2 cellular contexts compared by ENCODE assay signal in the genomic region with DNA sequence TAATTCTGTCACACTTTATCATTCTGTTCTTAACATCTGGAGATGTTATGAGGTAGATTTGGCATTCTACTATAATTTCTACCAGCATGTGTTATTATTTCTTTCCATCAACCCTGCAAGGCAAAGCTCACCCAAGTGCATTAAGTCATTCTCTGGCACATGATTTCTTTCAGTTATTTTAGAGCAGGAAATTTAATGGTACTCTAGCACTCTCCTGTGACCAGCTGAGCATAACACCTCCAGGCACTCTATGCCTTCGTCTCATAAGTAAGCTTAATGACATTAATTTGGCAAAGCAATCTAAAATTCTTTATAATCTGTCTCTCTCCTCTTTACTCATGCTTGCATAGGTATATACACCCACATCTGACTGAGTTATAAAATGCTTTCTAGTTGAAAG.
TF ChIP-seq lines count a peak whose summit lies in the region.

No MANE protein-coding gene starts in this region.

TF ChIP-seq in SK-N-SH, 30 proteins besides CTCF, POLR2A, EP300 and RAD21 (continued from another document):
- TF ChIP-seq GATA2 (CRISPR knock-in tag; IDR thresholded peaks at IDR 0.05) (no peak), ELF1 (IDR thresholded peaks at IDR 0.05) (no peak)

TF ChIP-seq in SK-N-SH treated with all-trans-retinoic acid at 6 μM for 48 hours, 23 proteins besides CTCF, POLR2A, EP300 and RAD21 (continued from another document):
- TF ChIP-seq, protein P1, sequence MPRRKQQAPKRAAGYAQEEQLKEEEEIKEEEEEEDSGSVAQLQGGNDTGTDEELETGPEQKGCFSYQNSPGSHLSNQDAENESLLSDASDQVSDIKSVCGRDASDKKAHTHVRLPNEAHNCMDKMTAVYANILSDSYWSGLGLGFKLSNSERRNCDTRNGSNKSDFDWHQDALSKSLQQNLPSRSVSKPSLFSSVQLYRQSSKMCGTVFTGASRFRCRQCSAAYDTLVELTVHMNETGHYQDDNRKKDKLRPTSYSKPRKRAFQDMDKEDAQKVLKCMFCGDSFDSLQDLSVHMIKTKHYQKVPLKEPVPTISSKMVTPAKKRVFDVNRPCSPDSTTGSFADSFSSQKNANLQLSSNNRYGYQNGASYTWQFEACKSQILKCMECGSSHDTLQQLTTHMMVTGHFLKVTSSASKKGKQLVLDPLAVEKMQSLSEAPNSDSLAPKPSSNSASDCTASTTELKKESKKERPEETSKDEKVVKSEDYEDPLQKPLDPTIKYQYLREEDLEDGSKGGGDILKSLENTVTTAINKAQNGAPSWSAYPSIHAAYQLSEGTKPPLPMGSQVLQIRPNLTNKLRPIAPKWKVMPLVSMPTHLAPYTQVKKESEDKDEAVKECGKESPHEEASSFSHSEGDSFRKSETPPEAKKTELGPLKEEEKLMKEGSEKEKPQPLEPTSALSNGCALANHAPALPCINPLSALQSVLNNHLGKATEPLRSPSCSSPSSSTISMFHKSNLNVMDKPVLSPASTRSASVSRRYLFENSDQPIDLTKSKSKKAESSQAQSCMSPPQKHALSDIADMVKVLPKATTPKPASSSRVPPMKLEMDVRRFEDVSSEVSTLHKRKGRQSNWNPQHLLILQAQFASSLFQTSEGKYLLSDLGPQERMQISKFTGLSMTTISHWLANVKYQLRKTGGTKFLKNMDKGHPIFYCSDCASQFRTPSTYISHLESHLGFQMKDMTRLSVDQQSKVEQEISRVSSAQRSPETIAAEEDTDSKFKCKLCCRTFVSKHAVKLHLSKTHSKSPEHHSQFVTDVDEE (CRISPR knock-in tag; IDR thresholded peaks at IDR 0.05), result no peak
- no peak for TF ChIP-seq GLIS3 (CRISPR knock-in tag; IDR thresholded peaks at IDR 0.05)
- no peak for TF ChIP-seq ZNF70 (CRISPR knock-in tag; IDR thresholded peaks at IDR 0.05)
- no peak for TF ChIP-seq TCF4 (CRISPR knock-in tag; IDR thresholded peaks at IDR 0.05; ENCODE audit: borderline replicate concordance)
- TF ChIP-seq ARNTL (CRISPR knock-in tag; IDR thresholded peaks at IDR 0.05; ENCODE audit: borderline replicate concordance, low read depth), result no peak
- TF ChIP-seq RARB (CRISPR knock-in tag; IDR thresholded peaks at IDR 0.05), result no peak
- TF ChIP-seq, protein P2, sequence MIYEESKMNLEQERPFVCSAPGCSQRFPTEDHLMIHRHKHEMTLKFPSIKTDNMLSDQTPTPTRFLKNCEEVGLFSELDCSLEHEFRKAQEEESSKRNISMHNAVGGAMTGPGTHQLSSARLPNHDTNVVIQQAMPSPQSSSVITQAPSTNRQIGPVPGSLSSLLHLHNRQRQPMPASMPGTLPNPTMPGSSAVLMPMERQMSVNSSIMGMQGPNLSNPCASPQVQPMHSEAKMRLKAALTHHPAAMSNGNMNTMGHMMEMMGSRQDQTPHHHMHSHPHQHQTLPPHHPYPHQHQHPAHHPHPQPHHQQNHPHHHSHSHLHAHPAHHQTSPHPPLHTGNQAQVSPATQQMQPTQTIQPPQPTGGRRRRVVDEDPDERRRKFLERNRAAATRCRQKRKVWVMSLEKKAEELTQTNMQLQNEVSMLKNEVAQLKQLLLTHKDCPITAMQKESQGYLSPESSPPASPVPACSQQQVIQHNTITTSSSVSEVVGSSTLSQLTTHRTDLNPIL (CRISPR knock-in tag; IDR thresholded peaks at IDR 0.05; ENCODE audit: low read depth), result no peak
- no peak for TF ChIP-seq BACH2 (CRISPR knock-in tag; IDR thresholded peaks at IDR 0.05; ENCODE audit: borderline replicate concordance)
- TF ChIP-seq ZNF565 (CRISPR knock-in tag; conservative IDR thresholded peaks at IDR 0.05; ENCODE audit: low read depth), result no peak
- TF ChIP-seq, protein P3, sequence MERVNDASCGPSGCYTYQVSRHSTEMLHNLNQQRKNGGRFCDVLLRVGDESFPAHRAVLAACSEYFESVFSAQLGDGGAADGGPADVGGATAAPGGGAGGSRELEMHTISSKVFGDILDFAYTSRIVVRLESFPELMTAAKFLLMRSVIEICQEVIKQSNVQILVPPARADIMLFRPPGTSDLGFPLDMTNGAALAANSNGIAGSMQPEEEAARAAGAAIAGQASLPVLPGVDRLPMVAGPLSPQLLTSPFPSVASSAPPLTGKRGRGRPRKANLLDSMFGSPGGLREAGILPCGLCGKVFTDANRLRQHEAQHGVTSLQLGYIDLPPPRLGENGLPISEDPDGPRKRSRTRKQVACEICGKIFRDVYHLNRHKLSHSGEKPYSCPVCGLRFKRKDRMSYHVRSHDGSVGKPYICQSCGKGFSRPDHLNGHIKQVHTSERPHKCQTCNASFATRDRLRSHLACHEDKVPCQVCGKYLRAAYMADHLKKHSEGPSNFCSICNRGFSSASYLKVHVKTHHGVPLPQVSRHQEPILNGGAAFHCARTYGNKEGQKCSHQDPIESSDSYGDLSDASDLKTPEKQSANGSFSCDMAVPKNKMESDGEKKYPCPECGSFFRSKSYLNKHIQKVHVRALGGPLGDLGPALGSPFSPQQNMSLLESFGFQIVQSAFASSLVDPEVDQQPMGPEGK (CRISPR knock-in tag; IDR thresholded peaks at IDR 0.05; ENCODE audit: borderline replicate concordance), result no peak
- TF ChIP-seq ZFP3 (CRISPR knock-in tag; IDR thresholded peaks at IDR 0.05), result no peak
- no peak for TF ChIP-seq TOX (CRISPR knock-in tag; IDR thresholded peaks at IDR 0.05; ENCODE audit: borderline replicate concordance)
- no peak for TF ChIP-seq OSR1 (CRISPR knock-in tag; IDR thresholded peaks at IDR 0.05)
- TF ChIP-seq, protein P4, sequence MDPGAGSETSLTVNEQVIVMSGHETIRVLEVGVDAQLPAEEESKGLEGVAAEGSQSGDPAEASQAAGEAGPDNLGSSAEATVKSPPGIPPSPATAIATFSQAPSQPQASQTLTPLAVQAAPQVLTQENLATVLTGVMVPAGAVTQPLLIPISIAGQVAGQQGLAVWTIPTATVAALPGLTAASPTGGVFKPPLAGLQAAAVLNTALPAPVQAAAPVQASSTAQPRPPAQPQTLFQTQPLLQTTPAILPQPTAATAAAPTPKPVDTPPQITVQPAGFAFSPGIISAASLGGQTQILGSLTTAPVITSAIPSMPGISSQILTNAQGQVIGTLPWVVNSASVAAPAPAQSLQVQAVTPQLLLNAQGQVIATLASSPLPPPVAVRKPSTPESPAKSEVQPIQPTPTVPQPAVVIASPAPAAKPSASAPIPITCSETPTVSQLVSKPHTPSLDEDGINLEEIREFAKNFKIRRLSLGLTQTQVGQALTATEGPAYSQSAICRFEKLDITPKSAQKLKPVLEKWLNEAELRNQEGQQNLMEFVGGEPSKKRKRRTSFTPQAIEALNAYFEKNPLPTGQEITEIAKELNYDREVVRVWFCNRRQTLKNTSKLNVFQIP (CRISPR knock-in tag; IDR thresholded peaks at IDR 0.05; ENCODE audit: borderline replicate concordance, low read depth), result no peak
- TF ChIP-seq SNAI2 (CRISPR knock-in tag; IDR thresholded peaks at IDR 0.05), result no peak
- no peak for TF ChIP-seq ZNF8 (CRISPR knock-in tag; IDR thresholded peaks at IDR 0.05)
- TF ChIP-seq ESRRG (CRISPR knock-in tag; IDR thresholded peaks at IDR 0.05), result no peak
- TF ChIP-seq, protein P5, sequence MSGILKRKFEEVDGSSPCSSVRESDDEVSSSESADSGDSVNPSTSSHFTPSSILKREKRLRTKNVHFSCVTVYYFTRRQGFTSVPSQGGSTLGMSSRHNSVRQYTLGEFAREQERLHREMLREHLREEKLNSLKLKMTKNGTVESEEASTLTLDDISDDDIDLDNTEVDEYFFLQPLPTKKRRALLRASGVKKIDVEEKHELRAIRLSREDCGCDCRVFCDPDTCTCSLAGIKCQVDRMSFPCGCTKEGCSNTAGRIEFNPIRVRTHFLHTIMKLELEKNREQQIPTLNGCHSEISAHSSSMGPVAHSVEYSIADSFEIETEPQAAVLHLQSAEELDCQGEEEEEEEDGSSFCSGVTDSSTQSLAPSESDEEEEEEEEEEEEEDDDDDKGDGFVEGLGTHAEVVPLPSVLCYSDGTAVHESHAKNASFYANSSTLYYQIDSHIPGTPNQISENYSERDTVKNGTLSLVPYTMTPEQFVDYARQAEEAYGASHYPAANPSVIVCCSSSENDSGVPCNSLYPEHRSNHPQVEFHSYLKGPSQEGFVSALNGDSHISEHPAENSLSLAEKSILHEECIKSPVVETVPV (CRISPR knock-in tag; IDR thresholded peaks at IDR 0.05), result no peak
- TF ChIP-seq CSDC2 (CRISPR knock-in tag; IDR thresholded peaks at IDR 0.05), result no peak
